1 cellular context compared by ENCODE assay signal in genomic region chr19:14441041-14441938, GRCh38.
TF ChIP-seq lines count a peak whose summit lies in the region.

No MANE protein-coding gene starts in this region.

TF ChIP-seq in SK-N-SH treated with all-trans-retinoic acid at 6 μM for 48 hours, 23 proteins besides CTCF, POLR2A, EP300 and RAD21 (continued from another document):
- no peak for TF ChIP-seq CREB5 (CRISPR knock-in tag; IDR thresholded peaks at IDR 0.05; ENCODE audit: low read depth)
